In the genomic region with DNA sequence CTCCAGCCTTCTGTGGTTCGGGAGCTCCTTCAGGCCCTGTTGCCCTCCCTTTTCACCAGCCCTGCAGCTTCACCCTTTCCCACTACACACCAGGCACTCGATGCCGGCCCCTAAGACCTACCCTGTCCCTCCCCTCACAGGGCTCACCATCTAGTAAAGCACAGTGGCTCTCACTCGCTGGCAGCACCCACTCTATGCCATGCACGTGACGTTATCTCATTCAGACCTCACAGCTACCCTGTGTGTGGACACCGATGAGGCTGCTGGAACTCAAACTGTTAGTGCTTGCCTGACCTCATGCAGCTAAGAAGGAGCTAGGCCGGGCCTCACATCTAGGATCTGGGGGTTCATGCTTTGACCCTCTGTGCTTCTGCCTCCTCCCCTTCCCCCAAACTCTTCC, we compare ENCODE assay signal across 18 cellular contexts. TPM values are rescaled to one million over a fixed set of nuclear protein-coding genes. Genes with fewer than 3 reads are reported as not detected.
DNase-seq lines count a peak whose midpoint lies in the region; ATAC-seq and TF ChIP-seq lines count a peak whose summit lies in the region.
"Had no signal": no experiment of that assay in that cellular context is flagged by ENCODE, and none has a peak within 500 bp of the region (broad histone marks: within the 10 kb centered on the region; RNA-seq: fewer than 3 reads in every experiment).

No MANE protein-coding gene starts in this region.

- CTCF ChIA-PET in activated naive CD4-positive, alpha-beta T cell treated with anti-CD3 and anti-CD28 coated beads, Interleukin-2, amount 10 ng/mL, durations not matched to agents 7 days and 5 days (lab: Charles Lee) = no interaction called here

- H3K9me3 Mint-ChIP-seq in activated naive CD4-positive, alpha-beta T cell treated with anti-CD3 and anti-CD28 coated beads, Interleukin-2, amount 10 ng/mL, durations not matched to agents 7 days and 5 days = no peaks in the 10 kb centered on the region
- H3K9me3 Mint-ChIP-seq in activated T-helper 1 cell treated with anti-CD3 and anti-CD28 coated beads, Interleukin-12 subunit alpha, Interleukin-12 subunit beta, Interleukin-2, Interleukin-4 antibody, amounts not matched to agents 30 ng/mL and 10 ng/mL and 1 ng/mL, durations not matched to agents 14 hours and 24 hours and 36 hours = no peaks in the 10 kb centered on the region
- H3K9me3 Mint-ChIP-seq: CD4-positive, alpha-beta memory T cell; GM23338 had no signal

- H3K4me3 Mint-ChIP-seq in activated naive CD4-positive, alpha-beta T cell treated with anti-CD3 and anti-CD28 coated beads, Interleukin-2, amount 10 ng/mL, durations not matched to agents 7 days and 5 days = no peak overlapping the region
- no peak overlapping the region for H3K4me3 Mint-ChIP-seq in activated T-helper 1 cell treated with anti-CD3 and anti-CD28 coated beads, Interleukin-12 subunit alpha, Interleukin-12 subunit beta, Interleukin-2, Interleukin-4 antibody, amounts not matched to agents 30 ng/mL and 10 ng/mL and 1 ng/mL, durations not matched to agents 14 hours and 24 hours and 36 hours
- H3K4me3 Mint-ChIP-seq: CD14-positive monocyte; CD4-positive, alpha-beta memory T cell; GM23338 had no signal

- no peaks in the 10 kb centered on the region for H3K27me3 Mint-ChIP-seq in activated naive CD4-positive, alpha-beta T cell treated with anti-CD3 and anti-CD28 coated beads, Interleukin-2, amount 10 ng/mL, durations not matched to agents 7 days and 5 days
- no peaks in the 10 kb centered on the region for H3K27me3 Mint-ChIP-seq in activated T-helper 1 cell treated with anti-CD3 and anti-CD28 coated beads, Interleukin-12 subunit alpha, Interleukin-12 subunit beta, Interleukin-2, Interleukin-4 antibody, amounts not matched to agents 30 ng/mL and 10 ng/mL and 1 ng/mL, durations not matched to agents 14 hours and 24 hours and 36 hours (ENCODE audit: insufficient read depth)
- H3K27me3 Mint-ChIP-seq: CD4-positive, alpha-beta memory T cell had no signal

- peak overlapping the region; percentile 73 for H3K27ac Mint-ChIP-seq in activated naive CD4-positive, alpha-beta T cell treated with anti-CD3 and anti-CD28 coated beads, Interleukin-2, amount 10 ng/mL, durations not matched to agents 7 days and 5 days
- H3K27ac Mint-ChIP-seq in activated T-helper 1 cell treated with anti-CD3 and anti-CD28 coated beads, Interleukin-12 subunit alpha, Interleukin-12 subunit beta, Interleukin-2, Interleukin-4 antibody, amounts not matched to agents 30 ng/mL and 10 ng/mL and 1 ng/mL, durations not matched to agents 14 hours and 24 hours and 36 hours = peak overlapping the region; percentile 47
- H3K27ac Mint-ChIP-seq: CD4-positive, alpha-beta memory T cell; GM23338 had no signal

- H3K9me3 ChIP-seq in heart right ventricle (no peaks in the 10 kb centered on the region), right cardiac atrium (ENCODE audit: control insufficient read depth, low read length) (no peaks in the 10 kb centered on the region), body of pancreas (no peaks in the 10 kb centered on the region)
- H3K9me3 ChIP-seq: BLaER1 had no signal

- H3K36me3 ChIP-seq in heart right ventricle = peaks cover 0 to 91% (median 0%) of the 10 kb centered on the region in 9 donors
- no peaks in the 10 kb centered on the region for H3K36me3 ChIP-seq in body of pancreas (replicated peaks in 1 of 2; ENCODE audit: insufficient read depth in 1 of 2, low read depth in 2 of 2)

- H3K4me1 Mint-ChIP-seq in activated naive CD4-positive, alpha-beta T cell treated with anti-CD3 and anti-CD28 coated beads, Interleukin-2, amount 10 ng/mL, durations not matched to agents 7 days and 5 days = no peaks in the 10 kb centered on the region
- peaks cover 2% of the 10 kb centered on the region for H3K4me1 Mint-ChIP-seq in activated T-helper 1 cell treated with anti-CD3 and anti-CD28 coated beads, Interleukin-12 subunit alpha, Interleukin-12 subunit beta, Interleukin-2, Interleukin-4 antibody, amounts not matched to agents 30 ng/mL and 10 ng/mL and 1 ng/mL, durations not matched to agents 14 hours and 24 hours and 36 hours (ENCODE audit: low read depth)
- H3K4me1 Mint-ChIP-seq: CD14-positive monocyte; CD4-positive, alpha-beta memory T cell had no signal

- ATAC-seq in heart right ventricle (peak in 6 of 8 donors; percentile 14 to 72 (median 40)), right cardiac atrium (no peak), sciatic nerve (peak; percentile 30), body of pancreas (no peak)
- ATAC-seq: GM23338, HCT116 had no signal

- TF ChIP-seq CTCF in heart right ventricle (IDR thresholded peaks at IDR 0.05) (no peak), body of pancreas (IDR thresholded peaks at IDR 0.05) (no peak)

- no peak overlapping the region for H3K4me3 ChIP-seq in heart right ventricle
- H3K4me3 ChIP-seq in right cardiac atrium (ENCODE audit: low read length) = no peak overlapping the region
- no peak overlapping the region for H3K4me3 ChIP-seq in body of pancreas
- H3K4me3 ChIP-seq: BLaER1, GM23338 had no signal

- H3K36me3 Mint-ChIP-seq in activated naive CD4-positive, alpha-beta T cell treated with anti-CD3 and anti-CD28 coated beads, Interleukin-2, amount 10 ng/mL, durations not matched to agents 7 days and 5 days = peaks cover 32% of the 10 kb centered on the region
- H3K36me3 Mint-ChIP-seq in activated T-helper 1 cell treated with anti-CD3 and anti-CD28 coated beads, Interleukin-12 subunit alpha, Interleukin-12 subunit beta, Interleukin-2, Interleukin-4 antibody, amounts not matched to agents 30 ng/mL and 10 ng/mL and 1 ng/mL, durations not matched to agents 14 hours and 24 hours and 36 hours (ENCODE audit: low read depth) = peaks cover 62% of the 10 kb centered on the region

- intact Hi-C loops in heart right ventricle (cut with DNase I) (no loop called here), right cardiac atrium (cut with DNase I) (no loop called here), sciatic nerve (cut with DNase I) (no loop called here), body of pancreas (cut with DNase I) (no loop called here)
- intact Hi-C loops in activated T-helper 1 cell treated with anti-CD3 and anti-CD28 coated beads, Interleukin-12 subunit alpha, Interleukin-12 subunit beta, Interleukin-2, Interleukin-4 antibody, amounts not matched to agents 30 ng/mL and 10 ng/mL and 1 ng/mL, durations not matched to agents 14 hours and 24 hours and 36 hours (cut with micrococcal nuclease) = no loop called here

- WGBS in heart right ventricle, 2 donors = 81 to 88% methylated on average over 8 of the region's 8 CpGs
- WGBS in right cardiac atrium = 89% methylated on average over 8 of the region's 8 CpGs
- 72 to 76% methylated on average over 7 to 8 of the region's 8 CpGs for WGBS in body of pancreas, 2 donors

- TF ChIP-seq POLR2A in body of pancreas (IDR thresholded peaks at IDR 0.05) = no peak

- no peak for DNase-seq in activated naive CD4-positive, alpha-beta T cell treated with anti-CD3 and anti-CD28 coated beads, Interleukin-2, amount 10 ng/mL, durations not matched to agents 7 days and 5 days
- DNase-seq in activated naive CD4-positive, alpha-beta T cell treated with anti-CD3 and anti-CD28 coated beads, Interleukin-2, amount 50 U/mL, for 16 hours = no peak
- DNase-seq in heart right ventricle = no peak
- DNase-seq in right cardiac atrium = no peak
- no peak for DNase-seq in activated T-helper 1 cell treated with anti-CD3 and anti-CD28 coated beads, Interleukin-12 subunit alpha, Interleukin-12 subunit beta, Interleukin-2, Interleukin-4 antibody, amounts not matched to agents 30 ng/mL and 10 ng/mL and 1 ng/mL, durations not matched to agents 14 hours and 24 hours and 36 hours (ENCODE audit: low spot score)
- no peak for DNase-seq in sciatic nerve (ENCODE audit: low spot score)
- no peak for DNase-seq in stimulated activated CD4-positive, alpha-beta T cell treated with anti-CD3 and anti-CD28 coated beads, Interleukin-2, amount 100 ng/mL, for 24 hours
- DNase-seq in body of pancreas = no peak
- DNase-seq: 8988T; CD4-positive, alpha-beta memory T cell; DMS153; DMS79; GDM1 had no signal

- no peak overlapping the region for H3K27ac ChIP-seq in heart right ventricle
- H3K27ac ChIP-seq in right cardiac atrium (ENCODE audit: low read length) = no peak overlapping the region
- no peak overlapping the region for H3K27ac ChIP-seq in body of pancreas
- H3K27ac ChIP-seq: BLaER1 had no signal

- no peaks in the 10 kb centered on the region for H3K27me3 ChIP-seq in heart right ventricle
- no peaks in the 10 kb centered on the region for H3K27me3 ChIP-seq in right cardiac atrium (ENCODE audit: control insufficient read depth, insufficient read depth)
- no peaks in the 10 kb centered on the region for H3K27me3 ChIP-seq in body of pancreas
- H3K27me3 ChIP-seq: BLaER1 had no signal

- H3K4me1 ChIP-seq in heart right ventricle (peaks cover 0 to 8% (median 0%) of the 10 kb centered on the region in 9 donors), right cardiac atrium (ENCODE audit: control insufficient read depth, insufficient read depth, low read length) (no peaks in the 10 kb centered on the region), body of pancreas (no peaks in the 10 kb centered on the region)
- H3K4me1 ChIP-seq: BLaER1 had no signal

RNA-seq across cellular contexts. Expression of a gene that starts 45.5 kb away (rescaled TPM):
- total RNA-seq in heart right ventricle (1 to 10 TPM in 7 of 10 donors, under 1 TPM in 3; 0.26 to 3.4 (median 1.7) TPM), right cardiac atrium (under 1 TPM; 0.20 to 0.91 (median 0.57) TPM), sciatic nerve (1.2 TPM), body of pancreas (1 to 10 TPM in 1 of 2 donors, under 1 TPM in 1; 0.78 to 1.6 TPM)
- polyA plus RNA-seq in heart right ventricle (under 1 TPM; 0.78 to 0.80 TPM), right cardiac atrium (0.41 TPM)
- total RNA-seq in activated T-helper 1 cell treated with anti-CD3 and anti-CD28 coated beads, Interleukin-12 subunit alpha, Interleukin-12 subunit beta, Interleukin-2, Interleukin-4 antibody, amounts not matched to agents 30 ng/mL and 10 ng/mL and 1 ng/mL, durations not matched to agents 14 hours and 24 hours and 36 hours = not detected in 2 replicates
- total RNA-seq: CD4-positive, alpha-beta memory T cell; HT-29 had no signal
- polyA plus RNA-seq: CD14-positive monocyte had no signal

Comparison
In these comparisons a context has a peak if more than half of its experiments do, and no peak if none do; other contexts are left out.
1. ATAC-seq: peak in heart right ventricle (6 of 8) and sciatic nerve (single experiment); none in right cardiac atrium (0 of 2) and body of pancreas (single experiment).